ENCODE assay signal across 16 cellular contexts in genomic region chrX:64853424-64853823, GRCh38.
"Had no signal": no experiment of that assay in that cellular context is flagged by ENCODE, and none has a peak within 500 bp of the region (broad histone marks: within the 10 kb centered on the region; RNA-seq: fewer than 3 reads in every experiment).

No MANE protein-coding gene starts in this region.

- ATAC-seq: foreskin keratinocyte, left colon, right cardiac atrium had no signal

- H3K27ac ChIP-seq: colonic mucosa, foreskin keratinocyte, spleen, suprapubic skin, upper lobe of left lung, VCaP had no signal

- H3K27me3 ChIP-seq: colonic mucosa, foreskin keratinocyte, spleen, suprapubic skin, upper lobe of left lung had no signal

- H3K27me3 Mint-ChIP-seq: naive B cell, progenitor cell of endocrine pancreas had no signal

- H3K4me1 ChIP-seq: colonic mucosa, foreskin keratinocyte, spleen, suprapubic skin, upper lobe of left lung had no signal

- H3K4me3 ChIP-seq: colonic mucosa, lung, spleen, suprapubic skin, upper lobe of left lung had no signal

- DNase-seq: activated CD4-positive, alpha-beta T cell treated with anti-CD3 and anti-CD28 coated beads for 48 hours; colonic mucosa; foreskin keratinocyte; head of caudate nucleus; left colon; naive B cell; right cardiac atrium; spleen; stimulated activated CD4-positive, alpha-beta T cell treated with anti-CD3 and anti-CD28 coated beads, Interleukin-1b, Interleukin-23, amount 100 ng/mL, for 48 hours; stimulated activated naive CD4-positive, alpha-beta T cell; T-helper 9 cell; upper lobe of left lung had no signal

- H3K36me3 ChIP-seq: colonic mucosa, suprapubic skin, upper lobe of left lung had no signal

- H3K9me3 ChIP-seq: colonic mucosa, suprapubic skin, upper lobe of left lung had no signal

- H3K27ac Mint-ChIP-seq: progenitor cell of endocrine pancreas had no signal
